In the genomic region with DNA sequence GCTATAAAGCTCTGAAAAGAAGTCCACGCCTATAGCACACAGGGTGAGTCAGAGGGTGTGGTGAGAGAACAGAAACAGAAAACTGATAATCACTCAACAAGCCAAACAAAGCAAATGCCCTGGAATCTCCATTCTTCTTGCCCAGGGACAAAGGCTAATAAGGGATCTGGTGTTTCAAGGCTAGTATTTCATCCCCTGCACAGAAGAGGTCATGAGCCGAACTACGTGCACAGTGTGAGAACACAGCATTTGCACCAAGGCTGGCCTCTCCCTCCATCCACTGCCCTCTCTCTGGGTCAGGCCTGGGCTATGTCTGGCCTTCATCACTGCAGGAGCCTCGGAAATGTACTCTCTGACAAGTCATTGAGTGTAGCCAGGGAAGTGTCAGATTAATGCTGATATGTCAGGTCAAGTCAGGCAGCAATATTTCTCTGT, we compare ENCODE assay signal across 13 cellular contexts. TPM values are rescaled to one million over a fixed set of nuclear protein-coding genes. Genes with fewer than 3 reads are reported as not detected.
A peak's percentile ranks its signal among the peaks of the same experiment; 100 is the strongest.
DNase-seq lines count a peak whose midpoint lies in the region; ATAC-seq and TF ChIP-seq lines count a peak whose summit lies in the region.
"Had no signal": no experiment of that assay in that cellular context is flagged by ENCODE, and none has a peak within 500 bp of the region (broad histone marks: within the 10 kb centered on the region; RNA-seq: fewer than 3 reads in every experiment).

No MANE protein-coding gene starts in this region.

- in situ Hi-C loops in gastrocnemius medialis (cut with MboI; ENCODE audit: low sequenced_read_pairs in 4 of 4) = no loop called here

- no peak for ATAC-seq in gastrocnemius medialis
- ATAC-seq: activated CD8-positive, alpha-beta memory T cell treated with anti-CD3 and anti-CD28 coated beads, Interleukin-2, amount 10 ng/mL, durations not matched to agents 7 days and 5 days had no signal

- intact Hi-C loops in gastrocnemius medialis (cut with DNase I; ENCODE audit: low total_unique reads) (no loop called here), posterior vena cava (cut with DNase I) (no loop called here)

- H3K9ac ChIP-seq in mucosa of rectum (ENCODE audit: low read depth in 1 of 2, low read length in 2 of 2) = peak overlapping the region in 1 of 2 donors; percentile 45

- no peak for TF ChIP-seq POLR2A in gastrocnemius medialis (IDR thresholded peaks at IDR 0.05)

- DNase-seq in DMS53 (lab: John Stamatoyannopoulos, UW) (peak; percentile 67), NCI-H748 (lab: John Stamatoyannopoulos, UW; ENCODE audit: unreplicated experiment) (peak; percentile 90), dedifferentiated amniotic fluid mesenchymal stem cell (ENCODE audit: extremely low spot score) (peak; percentile 83), gastrocnemius medialis (no peak), globus pallidus (ENCODE audit: low spot score) (no peak), posterior vena cava (ENCODE audit: low spot score) (no peak), cerebellar cortex (ENCODE audit: low spot score) (no peak)
- DNase-seq: activated CD8-positive, alpha-beta memory T cell treated with anti-CD3 and anti-CD28 coated beads, Interleukin-2, amount 10 ng/mL, durations not matched to agents 7 days and 5 days; CD4-positive, alpha-beta memory T cell; RPMI8226; testis had no signal

- H3K36me3 ChIP-seq in mucosa of rectum (ENCODE audit: control insufficient read depth in 2 of 2, insufficient read depth in 2 of 2, low read length in 2 of 2) (no peaks in the 10 kb centered on the region), gastrocnemius medialis (no peaks in the 10 kb centered on the region)

- H3K4me1 ChIP-seq in mucosa of rectum (ENCODE audit: control insufficient read depth in 2 of 2, insufficient read depth in 2 of 2, low read length in 2 of 2) (peaks cover 18 to 46% of the 10 kb centered on the region in 2 donors), gastrocnemius medialis (no peaks in the 10 kb centered on the region)
- H3K4me1 ChIP-seq: testis had no signal

- H3K9me3 ChIP-seq in mucosa of rectum (ENCODE audit: control insufficient read depth in 2 of 2, low read length in 2 of 2) (no peaks in the 10 kb centered on the region), gastrocnemius medialis (no peaks in the 10 kb centered on the region)
- H3K9me3 ChIP-seq: testis had no signal

- H3K27ac ChIP-seq in mucosa of rectum (ENCODE audit: low read depth in 2 of 2, low read length in 2 of 2) = peak overlapping the region; percentile 86 to 89
- H3K27ac ChIP-seq in gastrocnemius medialis = no peak overlapping the region
- H3K27ac ChIP-seq: testis had no signal

- no peak for TF ChIP-seq CTCF in gastrocnemius medialis (IDR thresholded peaks at IDR 0.05 in 4 of 5, conservative IDR thresholded peaks at IDR 0.05 in 1 of 5)

- H3K27me3 ChIP-seq in mucosa of rectum (ENCODE audit: control insufficient read depth in 2 of 2, insufficient read depth in 2 of 2, low read length in 2 of 2) (no peaks in the 10 kb centered on the region), gastrocnemius medialis (no peaks in the 10 kb centered on the region)
- H3K27me3 ChIP-seq: testis had no signal

- peak overlapping the region; percentile 11 to 55 for H3K4me3 ChIP-seq in mucosa of rectum (ENCODE audit: low read length in 2 of 2)
- no peak overlapping the region for H3K4me3 ChIP-seq in gastrocnemius medialis
- H3K4me3 ChIP-seq: testis had no signal

RNA-seq across cellular contexts. Expression of a gene that starts 42.7 kb away (rescaled TPM):
- total RNA-seq in gastrocnemius medialis = 1 to 10 TPM in 1 of 4 donors, under 1 TPM in 1, not detected in 2; 0.20 to 1.3 TPM
- 1 to 10 TPM in 1 of 2 donors, under 1 TPM in 1; 0.88 to 1.1 TPM for total RNA-seq in posterior vena cava
- total RNA-seq: activated CD8-positive, alpha-beta memory T cell treated with anti-CD3 and anti-CD28 coated beads, Interleukin-2, amount 10 ng/mL, durations not matched to agents 7 days and 5 days; CD4-positive, alpha-beta memory T cell; cerebellum had no signal

Comparison
In these comparisons a context has a peak if more than half of its experiments do, and no peak if none do; other contexts are left out.
1. DNase-seq: peak in DMS53 (single experiment), NCI-H748 (single experiment) and dedifferentiated amniotic fluid mesenchymal stem cell (single experiment); none in gastrocnemius medialis (0 of 2), globus pallidus (single experiment), posterior vena cava (single experiment) and cerebellar cortex (single experiment).
2. H3K27ac ChIP-seq: peak in mucosa of rectum (2 of 2); none in gastrocnemius medialis (0 of 4).
3. H3K4me3 ChIP-seq: peak in mucosa of rectum (2 of 2); none in gastrocnemius medialis (0 of 4).